In the genomic region with DNA sequence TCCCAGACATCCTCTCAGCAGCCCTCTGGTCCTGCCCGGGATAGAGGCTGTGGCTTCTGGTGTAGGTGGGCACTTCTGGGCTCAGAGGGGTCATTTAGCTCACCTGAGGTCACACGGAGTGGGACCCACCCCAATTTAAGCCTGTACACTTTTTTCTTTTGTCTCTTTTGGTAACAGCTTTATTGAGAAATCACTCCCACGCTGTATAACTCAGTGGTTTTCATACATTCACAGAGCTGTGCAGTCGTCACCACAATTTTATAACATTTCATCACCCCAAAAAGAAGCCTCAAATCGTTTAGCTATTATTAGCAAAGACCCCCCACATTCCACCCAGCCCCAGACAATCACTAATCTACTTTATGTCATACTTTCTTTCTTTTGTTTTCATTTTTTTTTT, we compare ENCODE assay signal across 1 cellular context.
TF ChIP-seq lines count a peak whose summit lies in the region.

No MANE protein-coding gene starts in this region.

TF ChIP-seq in IMR-90, 13 proteins besides CTCF, POLR2A, EP300 and RAD21:
- no peak for TF ChIP-seq CHD1 (IDR thresholded peaks at IDR 0.05; ENCODE audit: low read depth, low read length)
- TF ChIP-seq, protein P1, sequence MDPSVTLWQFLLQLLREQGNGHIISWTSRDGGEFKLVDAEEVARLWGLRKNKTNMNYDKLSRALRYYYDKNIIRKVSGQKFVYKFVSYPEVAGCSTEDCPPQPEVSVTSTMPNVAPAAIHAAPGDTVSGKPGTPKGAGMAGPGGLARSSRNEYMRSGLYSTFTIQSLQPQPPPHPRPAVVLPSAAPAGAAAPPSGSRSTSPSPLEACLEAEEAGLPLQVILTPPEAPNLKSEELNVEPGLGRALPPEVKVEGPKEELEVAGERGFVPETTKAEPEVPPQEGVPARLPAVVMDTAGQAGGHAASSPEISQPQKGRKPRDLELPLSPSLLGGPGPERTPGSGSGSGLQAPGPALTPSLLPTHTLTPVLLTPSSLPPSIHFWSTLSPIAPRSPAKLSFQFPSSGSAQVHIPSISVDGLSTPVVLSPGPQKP (IDR thresholded peaks at IDR 0.05; ENCODE audit: borderline replicate concordance, low read depth, low read length) = no peak
TF ChIP-seq in IMR-90: peak in this region for 0.
